8 cellular contexts compared by ENCODE assay signal in genomic region chr6:97282726-97283617, GRCh38. TPM values are rescaled to one million over a fixed set of nuclear protein-coding genes. Genes with fewer than 3 reads are reported as not detected.
DNase-seq lines count a peak whose midpoint lies in the region; ATAC-seq and TF ChIP-seq lines count a peak whose summit lies in the region.

Gene MMS22L (minus strand): TSS chr6:97283216. CDS start chr6:97282477, 739 bp downstream.

- peak within 1 kb of the TSS; percentile 91 to 97 for H3K4me3 Mint-ChIP-seq in CD14-positive monocyte
- peak within 1 kb of the TSS; percentile 96 for H3K4me3 Mint-ChIP-seq in activated CD4-positive, alpha-beta T cell treated with anti-CD3 and anti-CD28 coated beads, Interleukin-2, amount 10 ng/mL, durations not matched to agents 7 days and 5 days

- H3K27me3 ChIP-seq in liver (ENCODE audit: control insufficient read depth in 4 of 4, insufficient read depth in 4 of 4, low read length in 3 of 4) = no peaks in the 10 kb centered on the region

- CTCF ChIA-PET in activated CD4-positive, alpha-beta T cell treated with anti-CD3 and anti-CD28 coated beads, Interleukin-2, amount 10 ng/mL, durations not matched to agents 7 days and 5 days (lab: Charles Lee) = no interaction called here

- peak within 1 kb of the TSS; percentile 56 to 61 for H3K9ac ChIP-seq in liver (ENCODE audit: low read depth in 1 of 2, low read length in 2 of 2)

- TF ChIP-seq CTCF in CD14-positive monocyte (IDR thresholded peaks at IDR 0.05) (no peak), liver (IDR thresholded peaks at IDR 0.05; ENCODE audit: low read depth, low read length, missing input control) (no peak)

- POLR2A ChIA-PET in activated CD4-positive, alpha-beta T cell treated with anti-CD3 and anti-CD28 coated beads, Interleukin-2, amount 10 ng/mL, durations not matched to agents 7 days and 5 days (lab: Charles Lee) = no interaction called here

- peak within 1 kb of the TSS; percentile 60 to 92 (median 84) for H3K27ac Mint-ChIP-seq in CD14-positive monocyte
- peak within 1 kb of the TSS; percentile 91 for H3K27ac Mint-ChIP-seq in activated CD4-positive, alpha-beta T cell treated with anti-CD3 and anti-CD28 coated beads, Interleukin-2, amount 10 ng/mL, durations not matched to agents 7 days and 5 days

- peak; percentile 92 for DNase-seq in CD14-positive monocyte (ENCODE audit: low spot score)
- DNase-seq in NCI-H748 (lab: John Stamatoyannopoulos, UW; ENCODE audit: unreplicated experiment) = peak; percentile 97
- DNase-seq in activated CD4-positive, alpha-beta T cell treated with anti-CD3 and anti-CD28 coated beads, Interleukin-2, amount 10 ng/mL, durations not matched to agents 7 days and 5 days = peak; percentile 96
- DNase-seq in dermis microvascular lymphatic vessel endothelial cell (ENCODE audit: low read depth in 2 of 2) = peak; percentile 86 to 94
- peak; percentile 91 for DNase-seq in stimulated activated CD4-positive, alpha-beta T cell treated with anti-CD3 and anti-CD28 coated beads, Interleukin-4, amount 100 ng/mL, for 1 hour

- no peaks in the 10 kb centered on the region for H3K36me3 ChIP-seq in liver (ENCODE audit: control insufficient read depth in 4 of 4, insufficient read depth in 3 of 4, low read depth in 1 of 4, low read length in 3 of 4)

- H3K36me3 Mint-ChIP-seq in CD14-positive monocyte = peaks cover 6 to 16% of the 10 kb centered on the region in 2 donors
- peaks cover 28% of the 10 kb centered on the region for H3K36me3 Mint-ChIP-seq in activated CD4-positive, alpha-beta T cell treated with anti-CD3 and anti-CD28 coated beads, Interleukin-2, amount 10 ng/mL, durations not matched to agents 7 days and 5 days (ENCODE audit: low read depth)

- peaks cover 0 to 3% (median 0%) of the 10 kb centered on the region in 7 donors for H3K9me3 Mint-ChIP-seq in CD14-positive monocyte
- H3K9me3 Mint-ChIP-seq in activated CD4-positive, alpha-beta T cell treated with anti-CD3 and anti-CD28 coated beads, Interleukin-2, amount 10 ng/mL, durations not matched to agents 7 days and 5 days = no peaks in the 10 kb centered on the region

- H3K27me3 Mint-ChIP-seq in CD14-positive monocyte (ENCODE audit: low read depth in 3 of 3) = peaks cover 0 to 1% (median 1%) of the 10 kb centered on the region in 3 donors
- peaks cover 8% of the 10 kb centered on the region for H3K27me3 Mint-ChIP-seq in activated CD4-positive, alpha-beta T cell treated with anti-CD3 and anti-CD28 coated beads, Interleukin-2, amount 10 ng/mL, durations not matched to agents 7 days and 5 days

- H3K4me3 ChIP-seq in liver (ENCODE audit: low read depth in 1 of 3, low read length in 3 of 3) = peak within 1 kb of the TSS; percentile 85 to 98 (median 94)

- WGBS in liver = under 1% methylated on average over 67 of the region's 67 CpGs

- TF ChIP-seq RAD21 in liver (IDR thresholded peaks at IDR 0.05) = peak in 1 of 2 donors; percentile 14

- H3K4me1 ChIP-seq in liver (ENCODE audit: control insufficient read depth in 4 of 4, insufficient read depth in 4 of 4, low read length in 3 of 4) = peaks cover 0 to 14% (median 4%) of the 10 kb centered on the region in 4 donors

- H3K4me1 Mint-ChIP-seq in CD14-positive monocyte = peaks cover 20% of the 10 kb centered on the region
- H3K4me1 Mint-ChIP-seq in activated CD4-positive, alpha-beta T cell treated with anti-CD3 and anti-CD28 coated beads, Interleukin-2, amount 10 ng/mL, durations not matched to agents 7 days and 5 days = peaks cover 40% of the 10 kb centered on the region

- no peaks in the 10 kb centered on the region for H3K9me3 ChIP-seq in liver (ENCODE audit: control insufficient read depth in 4 of 4, low read length in 3 of 4)

- intact Hi-C loops in CD14-positive monocyte (cut with micrococcal nuclease) = loop anchor here (10.0 kb wide), 1 partner anchor 388 kb away; the partner anchor contains the start of gene NDUFAF4 (in 2 of the 2)

- peak within 1 kb of the TSS in 1 of 2 donors; percentile 15 for H3K27ac ChIP-seq in liver (ENCODE audit: low read depth in 1 of 2, low read length in 2 of 2)

- ATAC-seq in GM19395 (IDR thresholded peaks at IDR 0.05; ENCODE audit: unreplicated experiment) = peak; percentile 98
- peak; percentile 94 for ATAC-seq in HG03558 (IDR thresholded peaks at IDR 0.05; ENCODE audit: extremely low read depth, unreplicated experiment)

TF ChIP-seq in liver, 16 proteins besides CTCF, POLR2A, EP300 and RAD21:
- TF ChIP-seq RXRA (IDR thresholded peaks at IDR 0.05) = no peak
- peak in 1 of 2 donors; percentile 18 for TF ChIP-seq HNF4A (conservative IDR thresholded peaks at IDR 0.05)
- peak; percentile 19 for TF ChIP-seq SP1 (IDR thresholded peaks at IDR 0.05)
- TF ChIP-seq YY1 (IDR thresholded peaks at IDR 0.05) = peak; percentile 50
- peak in 1 of 2 donors; percentile 54 for TF ChIP-seq GABPA (IDR thresholded peaks at IDR 0.05 in 1 of 2, conservative IDR thresholded peaks at IDR 0.05 in 1 of 2)
- TF ChIP-seq NR2F2 (IDR thresholded peaks at IDR 0.05) = no peak
- no peak for TF ChIP-seq MAX (IDR thresholded peaks at IDR 0.05)
- TF ChIP-seq TAF1 (conservative IDR thresholded peaks at IDR 0.05) = no peak
- TF ChIP-seq ZBTB33 (IDR thresholded peaks at IDR 0.05) = peak; percentile 100

RNA-seq across cellular contexts. Expression of gene MMS22L, which starts in this region (rescaled TPM):
- polyA plus RNA-seq in CD14-positive monocyte = 1 to 10 TPM; 1.6 to 2.1 TPM
- 10 to 100 TPM; 39.1 to 40.4 TPM for total RNA-seq in activated CD4-positive, alpha-beta T cell treated with anti-CD3 and anti-CD28 coated beads, Interleukin-2, amount 10 ng/mL, durations not matched to agents 7 days and 5 days
- total RNA-seq in dermis microvascular lymphatic vessel endothelial cell = 6.2 and 8.7 TPM in 2 replicates
- 10 to 100 TPM in 1 of 2 donors, 1 to 10 TPM in 1; 4.4 to 14.9 TPM for total RNA-seq in liver
- polyA plus RNA-seq in liver = under 1 TPM; 0.32 to 0.69 TPM
